Comparison of ENCODE assay signal across 8 cellular contexts in the genomic region with DNA sequence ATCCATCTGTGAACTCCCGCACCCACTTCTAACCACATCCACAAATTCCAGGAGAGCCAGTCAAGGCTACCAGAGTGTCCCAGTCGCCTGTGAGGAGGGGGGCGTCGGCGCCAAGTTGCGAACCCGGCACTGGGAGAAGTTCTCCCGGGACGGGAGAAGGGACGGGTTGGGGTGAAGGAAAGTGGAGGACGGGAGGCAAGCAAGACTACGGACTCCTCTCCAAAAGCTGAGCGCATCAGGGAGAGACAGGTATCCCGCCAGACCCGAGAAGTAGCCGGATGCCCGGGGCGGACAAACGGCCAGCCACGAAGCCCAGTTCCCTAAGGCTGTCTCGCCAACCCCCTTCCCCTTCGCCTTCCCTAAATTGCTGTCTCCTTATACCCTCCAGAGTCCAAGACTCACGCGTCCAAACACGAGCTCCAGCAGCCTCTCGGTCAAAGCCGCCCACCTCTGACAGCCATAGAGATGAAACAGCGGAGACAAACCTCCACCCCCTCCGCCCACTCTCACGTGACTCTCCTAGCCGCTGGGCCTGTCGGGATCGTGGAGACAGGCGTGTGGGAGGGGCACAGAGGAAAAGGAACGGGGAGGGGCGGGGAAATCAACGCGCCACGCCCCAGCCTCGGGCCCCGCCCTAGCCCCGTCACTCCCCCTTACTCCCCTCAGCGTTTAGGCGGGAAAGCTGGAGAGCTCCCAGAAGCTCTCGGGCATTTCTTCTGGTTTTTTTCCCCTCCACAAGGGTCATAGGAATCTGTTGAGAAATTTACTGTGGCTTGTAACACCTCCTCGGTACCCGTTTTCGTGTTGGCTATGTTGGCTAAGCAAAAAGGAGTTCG. TPM values are rescaled to one million over a fixed set of nuclear protein-coding genes. Genes with fewer than 3 reads are reported as not detected.
A peak's percentile ranks its signal among the peaks of the same experiment; 100 is the strongest.
DNase-seq lines count a peak whose midpoint lies in the region; ATAC-seq and TF ChIP-seq lines count a peak whose summit lies in the region.

Gene MICU1, minus strand, starts transcription at position 472 of the 836 bp plus-strand sequence. CDS start 59,286 bp downstream, outside the sequence.

- DNase-seq in GM12865 (ENCODE audit: low read depth), result peak; percentile 95
- peak; percentile 97 for DNase-seq in NCI-H1436 (lab: John Stamatoyannopoulos, UW)
- peak; percentile 91 for DNase-seq in T follicular helper cell (ENCODE audit: low read depth)
- DNase-seq in adipocyte (ENCODE audit: low read depth), result peak; percentile 99
- peak; percentile 97 for DNase-seq in cardiac muscle cell (ENCODE audit: low read depth in 1 of 2, low spot score in 1 of 2)
- DNase-seq in trophoblast cell, result peak; percentile 96
- peak; percentile 97 for DNase-seq in transverse colon

- ATAC-seq in HG02763 (IDR thresholded peaks at IDR 0.05; ENCODE audit: unreplicated experiment), result peak; percentile 95

- no peak for TF ChIP-seq CTCF in GM12865 (IDR thresholded peaks at IDR 0.05; ENCODE audit: insufficient read depth, low read depth, low read length, missing control alignments)
- TF ChIP-seq CTCF in cardiac muscle cell (IDR thresholded peaks at IDR 0.05; ENCODE audit: low read depth, low read length), result no peak
- no peak for TF ChIP-seq CTCF in transverse colon (IDR thresholded peaks at IDR 0.05)

- peak within 1 kb of the TSS; percentile 100 for H3K4me3 ChIP-seq in GM12865 (ENCODE audit: low read depth, low read length)
- H3K4me3 ChIP-seq in adipocyte (ENCODE audit: low read length), result peak within 1 kb of the TSS; percentile 98
- H3K4me3 ChIP-seq in cardiac muscle cell, result peak within 1 kb of the TSS; percentile 78
- peak within 1 kb of the TSS; percentile 94 for H3K4me3 ChIP-seq in trophoblast cell (ENCODE audit: low read depth, low read length)
- peak within 1 kb of the TSS; percentile 73 to 98 (median 86) for H3K4me3 ChIP-seq in transverse colon

- H3K27ac ChIP-seq in cardiac muscle cell, result peak within 1 kb of the TSS; percentile 85
- H3K27ac ChIP-seq in trophoblast cell (ENCODE audit: low read depth, low read length), result no peak within 1 kb of the TSS
- H3K27ac ChIP-seq in transverse colon, result peak within 1 kb of the TSS; percentile 88 to 90 (median 89)

- H2BK120ac ChIP-seq in trophoblast cell (ENCODE audit: insufficient read depth, low read length, poor library complexity), result peak within 1 kb of the TSS; percentile 27

- no peak within 1 kb of the TSS for H3K23ac ChIP-seq in trophoblast cell (ENCODE audit: low read length)

- peak within 1 kb of the TSS; percentile 67 for H4K8ac ChIP-seq in trophoblast cell (ENCODE audit: low read depth, low read length)

- H3K79me2 ChIP-seq in trophoblast cell (ENCODE audit: control insufficient read depth, insufficient read depth, low read length, poor library complexity), result peaks cover 6% of the 10 kb centered on the region

- WGBS in trophoblast cell (ENCODE audit: extremely low coverage, insufficient coverage, insufficient read length), result no CpG with 5 or more reads among the region's 49 CpGs
- WGBS in transverse colon (ENCODE audit: low coverage in 1 of 2), 2 donors, result 0 to 1% methylated on average over 5 to 49 of the region's 49 CpGs

- H2BK5ac ChIP-seq in trophoblast cell (ENCODE audit: low read depth, low read length, poor library complexity), result peak within 1 kb of the TSS; percentile 61

- intact Hi-C loops in transverse colon (cut with DNase I; ENCODE audit: low total_unique reads), result loop anchor here (10.0 kb wide), 2 partner anchors 69 to 261 kb away; partner anchors contain the start of gene MCU

- H3K9ac ChIP-seq in adipocyte (ENCODE audit: low read length), result peak within 1 kb of the TSS; percentile 94
- H3K9ac ChIP-seq in trophoblast cell (ENCODE audit: low read length), result peak within 1 kb of the TSS; percentile 59

- peak within 1 kb of the TSS; percentile 89 for H2AFZ ChIP-seq in trophoblast cell (ENCODE audit: insufficient read depth, low read length, poor library complexity)

- no peaks in the 10 kb centered on the region for H3K27me3 ChIP-seq in adipocyte (replicated peaks; ENCODE audit: control insufficient read depth, insufficient read depth, low read length)
- no peaks in the 10 kb centered on the region for H3K27me3 ChIP-seq in cardiac muscle cell
- no peaks in the 10 kb centered on the region for H3K27me3 ChIP-seq in trophoblast cell (ENCODE audit: insufficient read depth, low read length)
- H3K27me3 ChIP-seq in transverse colon, result no peaks in the 10 kb centered on the region

- TF ChIP-seq POLR2A in transverse colon (IDR thresholded peaks at IDR 0.05), result peak; percentile 85

- peaks cover 3% of the 10 kb centered on the region for H3K79me1 ChIP-seq in trophoblast cell (ENCODE audit: low read length)

- no peak for TF ChIP-seq EP300 in transverse colon (IDR thresholded peaks at IDR 0.05; ENCODE audit: low read depth)

- H4K91ac ChIP-seq in trophoblast cell (ENCODE audit: low read depth, low read length), result peak within 1 kb of the TSS; percentile 30

- H3K9me3 ChIP-seq in adipocyte (ENCODE audit: control insufficient read depth, low read length) (no peaks in the 10 kb centered on the region), cardiac muscle cell (ENCODE audit: low read depth) (no peaks in the 10 kb centered on the region), trophoblast cell (ENCODE audit: insufficient read depth, low read depth, low read length) (no peaks in the 10 kb centered on the region), transverse colon (no peaks in the 10 kb centered on the region)

- H2AK5ac ChIP-seq in trophoblast cell (ENCODE audit: low read length), result no peak within 1 kb of the TSS

- peak within 1 kb of the TSS; percentile 13 for H3K4ac ChIP-seq in trophoblast cell (ENCODE audit: low read depth, low read length)

- peak within 1 kb of the TSS; percentile 6 for H2BK12ac ChIP-seq in trophoblast cell (ENCODE audit: low read length)

- peaks cover 8% of the 10 kb centered on the region for H3K4me1 ChIP-seq in adipocyte (ENCODE audit: control insufficient read depth, insufficient read depth, low read length)
- peaks cover 4% of the 10 kb centered on the region for H3K4me1 ChIP-seq in cardiac muscle cell (ENCODE audit: low read depth)
- H3K4me1 ChIP-seq in trophoblast cell (ENCODE audit: control insufficient read depth in 1 of 2, insufficient read depth in 2 of 2, low read length in 2 of 2), result no peaks in the 10 kb centered on the region
- H3K4me1 ChIP-seq in transverse colon, result peaks cover 5 to 20% (median 12%) of the 10 kb centered on the region in 4 donors

- in situ Hi-C loops in transverse colon (cut with MboI; ENCODE audit: low pct_ligation_motif_present in 1 of 4, low pct_unique_long_range_greater_than_20kb in 1 of 4, low sequenced_read_pairs in 3 of 4), result no loop called here

- no peaks in the 10 kb centered on the region for H3K36me3 ChIP-seq in adipocyte (ENCODE audit: control insufficient read depth, insufficient read depth, low read length, severe bottlenecking)
- no peaks in the 10 kb centered on the region for H3K36me3 ChIP-seq in cardiac muscle cell
- H3K36me3 ChIP-seq in trophoblast cell (ENCODE audit: control insufficient read depth in 1 of 2, insufficient read depth in 2 of 2, low read length in 2 of 2), result peaks cover 0 to under 1% of the 10 kb centered on the region in 2 experiments
- H3K36me3 ChIP-seq in transverse colon, result no peaks in the 10 kb centered on the region

- peak within 1 kb of the TSS; percentile 32 for H3K14ac ChIP-seq in trophoblast cell (ENCODE audit: low read length)

- H3K4me2 ChIP-seq in trophoblast cell (ENCODE audit: low read length), result peak within 1 kb of the TSS; percentile 64

- peak within 1 kb of the TSS; percentile 85 for H3K18ac ChIP-seq in trophoblast cell (ENCODE audit: low read length)

- H4K12ac ChIP-seq in trophoblast cell (ENCODE audit: low read depth, low read length), result peak within 1 kb of the TSS; percentile 9

RNA-seq across cellular contexts. Expression of gene MICU1, which starts in this region (rescaled TPM):
- total RNA-seq in cardiac muscle cell (53.2 and 54.1 TPM in 2 replicates), transverse colon (10 to 100 TPM; 25.1 to 41.1 (median 34.9) TPM)
- 48.3 and 60.9 TPM in 2 replicates for polyA plus RNA-seq in cardiac muscle cell
- 22.9 and 25.0 TPM in 2 replicates for polyA plus RNA-seq in trophoblast cell (2013)
